8 cellular contexts compared by ENCODE assay signal in genomic region chr3:45929042-45929679, GRCh38. TPM values are rescaled to one million over a fixed set of nuclear protein-coding genes. Genes with fewer than 3 reads are reported as not detected.
A peak's percentile ranks its signal among the peaks of the same experiment; 100 is the strongest.
DNase-seq lines count a peak whose midpoint lies in the region; ATAC-seq and TF ChIP-seq lines count a peak whose summit lies in the region.

No MANE protein-coding gene starts in this region.

- no TSS peak for BruUV-seq in IMR-90 (replicated peaks; lab: Mats Ljungman, UMichigan)

- TF ChIP-seq POLR2A in IMR-90 (IDR thresholded peaks at IDR 0.05; ENCODE audit: low read depth, low read length): no peak

- in situ Hi-C loops in IMR-90 (cut with MboI; ENCODE audit: low sequenced_read_pairs): loop anchor here (5.0 to 10.0 kb wide), 2 partner anchors 417 to 894 kb away; no protein-coding TSS in a partner anchor

- H3K14ac ChIP-seq in IMR-90 (replicated peaks; ENCODE audit: low read depth, low read length): no peak overlapping the region
- H3K14ac ChIP-seq in mesenchymal stem cell (ENCODE audit: low read length in 2 of 2): no peak overlapping the region

- no peak overlapping the region for H2BK5ac ChIP-seq in IMR-90 (ENCODE audit: low read depth, low read length, poor library complexity, severe bottlenecking)
- no peak overlapping the region for H2BK5ac ChIP-seq in mesenchymal stem cell (ENCODE audit: low read depth, low read length, poor library complexity, severe bottlenecking)

- H2BK15ac ChIP-seq in IMR-90 (ENCODE audit: low read depth, low read length): no peak overlapping the region
- no peak overlapping the region for H2BK15ac ChIP-seq in mesenchymal stem cell (ENCODE audit: low read depth, poor library complexity, severe bottlenecking)

- peaks cover 4% of the 10 kb centered on the region; the same call in 1 of the 2 replicates for H4K20me1 ChIP-seq in IMR-90 (ENCODE audit: insufficient read depth, low read length)

- no peak overlapping the region for H4K91ac ChIP-seq in IMR-90 (ENCODE audit: insufficient read depth, low read depth, low read length)
- no peak overlapping the region for H4K91ac ChIP-seq in mesenchymal stem cell (ENCODE audit: low read length)

- H3K18ac ChIP-seq in IMR-90 (ENCODE audit: low read depth, low read length) (no peak overlapping the region), mesenchymal stem cell (ENCODE audit: low read depth in 1 of 2, low read length in 2 of 2) (no peak overlapping the region)

- no peak overlapping the region for H4K5ac ChIP-seq in IMR-90 (ENCODE audit: low read depth, low read length)

- WGBS in IMR-90 (ENCODE audit: extremely low coverage in 2 of 2, insufficient read length in 1 of 2), 2 experiments: no CpG with 5 or more reads among the region's 9 CpGs
- 67% methylated on average over 9 of the region's 9 CpGs for WGBS in mesenchymal stem cell

- H2AFZ ChIP-seq in IMR-90 (replicated peaks; ENCODE audit: low read length, poor library complexity) (peak overlapping the region; percentile 68), mesenchymal stem cell (ENCODE audit: low read depth, low read length) (no peak overlapping the region)

- peaks cover 8% of the 10 kb centered on the region for H3K4me1 ChIP-seq in IMR-90 (ENCODE audit: control insufficient read depth, insufficient read depth, low read length)
- H3K4me1 ChIP-seq in mesenchymal stem cell (ENCODE audit: control insufficient read depth, insufficient read depth, low read depth, low read length): no peaks in the 10 kb centered on the region

- peaks cover 29% of the 10 kb centered on the region for H3K36me3 ChIP-seq in IMR-90 (ENCODE audit: control insufficient read depth, insufficient read depth, low read length)
- peaks cover 30 to 75% of the 10 kb centered on the region in 2 experiments for H3K36me3 ChIP-seq in mesenchymal stem cell (ENCODE audit: control insufficient read depth in 1 of 2, insufficient read depth in 2 of 2, low read depth in 1 of 2, low read length in 2 of 2)

- ATAC-seq in IMR-90 (ENCODE audit: low read depth) (peak; percentile 93), HG02885 (IDR thresholded peaks at IDR 0.05; ENCODE audit: poor library complexity, unreplicated experiment) (no peak)

- CTCF ChIA-PET in IMR-90 (lab: Yijun Ruan, JAX): interaction anchor here (0.6 to 1.8 kb wide), 9 partner anchors 8 to 178 kb away, joined by 3 to 5 read pairs (median 3); partner anchors contain the start of gene LZTFL1

- H3K56ac ChIP-seq in IMR-90 (ENCODE audit: extremely low read depth, insufficient read depth, low read length): no peak overlapping the region

- H3K9me1 ChIP-seq in IMR-90 (ENCODE audit: insufficient read depth, low read length): peaks cover 10% of the 10 kb centered on the region

- H3K79me1 ChIP-seq in IMR-90 (ENCODE audit: low read depth in 1 of 2, low read length in 2 of 2) (no peaks in the 10 kb centered on the region; a peak in 1 of 4 replicates), mesenchymal stem cell (replicated peaks; ENCODE audit: low read length, poor library complexity, severe bottlenecking) (no peaks in the 10 kb centered on the region)

- H3K4me2 ChIP-seq in IMR-90 (ENCODE audit: low read depth, low read length): no peak overlapping the region
- H3K4me2 ChIP-seq in mesenchymal stem cell (ENCODE audit: low read length, poor library complexity, severe bottlenecking): no peak overlapping the region

- DNase-seq in GM10266 (ENCODE audit: extremely low spot score): peak; percentile 81
- peak; percentile 26 for DNase-seq in IMR-90
- peak; percentile 41 for DNase-seq in activated CD4-positive, CD25-positive, alpha-beta regulatory T cell treated with anti-CD3 and anti-CD28 coated beads, Interleukin-2, amount 50 U/mL, for 16 hours (ENCODE audit: low read depth, low spot score)
- peak; percentile 27 for DNase-seq in cerebellar cortex (ENCODE audit: low spot score)
- DNase-seq in mesenchymal stem cell: peak; percentile 52
- peak; percentile 43 for DNase-seq in stimulated activated CD8-positive, alpha-beta memory T cell treated with anti-CD3 and anti-CD28 coated beads, Interleukin-7, amount 100 ng/mL, for 24 hours (ENCODE audit: low read depth)
- DNase-seq in foreskin melanocyte: no peak

- no peak overlapping the region for H3K27ac ChIP-seq in IMR-90 (ENCODE audit: insufficient read depth, low read length)
- no peak overlapping the region for H3K27ac ChIP-seq in mesenchymal stem cell (ENCODE audit: low read length, poor library complexity, severe bottlenecking)

- no peak overlapping the region for H4K8ac ChIP-seq in IMR-90 (ENCODE audit: low read depth in 2 of 2, low read length in 2 of 2)
- no peak overlapping the region for H4K8ac ChIP-seq in mesenchymal stem cell (ENCODE audit: low read length)

- TF ChIP-seq CTCF in GM10266 (IDR thresholded peaks at IDR 0.05; ENCODE audit: control insufficient read depth, insufficient read depth, low read depth, missing control alignments) (peak; percentile 95), IMR-90 (conservative IDR thresholded peaks at IDR 0.05; ENCODE audit: low read depth, low read length) (peak; percentile 79)

- POLR2A ChIA-PET in IMR-90 (lab: Charles Lee; ENCODE audit: unreplicated experiment): interaction anchor here (0.6 kb wide), 1 partner anchor 168 kb away, joined by 3 read pairs; no protein-coding TSS in a partner anchor

- H3K4ac ChIP-seq in IMR-90 (ENCODE audit: low read depth, low read length) (0 out of 2 replicates have a peak overlapping the region, but pooled peaks have one; percentile 68), mesenchymal stem cell (ENCODE audit: low read depth in 1 of 2, low read length in 2 of 2) (no peak overlapping the region)

- H2BK120ac ChIP-seq in IMR-90 (ENCODE audit: low read depth, low read length) (no peak overlapping the region), mesenchymal stem cell (ENCODE audit: low read depth, low read length) (no peak overlapping the region)

- no peak overlapping the region for H2BK12ac ChIP-seq in mesenchymal stem cell (ENCODE audit: low read length in 2 of 2)

- H2AK5ac ChIP-seq in IMR-90 (ENCODE audit: low read depth, low read length) (peak overlapping the region; percentile 40; the same call in 1 of the 2 replicates), mesenchymal stem cell (ENCODE audit: low read length, severe bottlenecking) (no peak overlapping the region)

- no peak overlapping the region; the same call in 1 of the 2 replicates for H2BK20ac ChIP-seq in IMR-90 (ENCODE audit: low read depth, low read length)

- H3K9me3 ChIP-seq in IMR-90 (ENCODE audit: control insufficient read depth, insufficient read depth, low read length): no peaks in the 10 kb centered on the region
- no peaks in the 10 kb centered on the region for H3K9me3 ChIP-seq in mesenchymal stem cell (ENCODE audit: control insufficient read depth, low read length)

- H3K23ac ChIP-seq in IMR-90 (ENCODE audit: low read depth, low read length) (no peak overlapping the region), mesenchymal stem cell (ENCODE audit: low read length in 2 of 2) (no peak overlapping the region)

- H3K4me3 ChIP-seq in IMR-90 (ENCODE audit: insufficient read depth, low read depth, low read length) (no peak overlapping the region), mesenchymal stem cell (ENCODE audit: insufficient read depth in 1 of 2, low read depth in 1 of 2, low read length in 2 of 2) (no peak overlapping the region)

- peak; percentile 93 for TF ChIP-seq RAD21 in IMR-90 (IDR thresholded peaks at IDR 0.05; ENCODE audit: low read length)

- intact Hi-C loops in IMR-90 (cut with micrococcal nuclease): loop anchor here (1.0 kb wide), 3 partner anchors 168 to 892 kb away; no protein-coding TSS in a partner anchor

- H3K27me3 ChIP-seq in IMR-90 (ENCODE audit: control insufficient read depth, insufficient read depth, low read length) (no peaks in the 10 kb centered on the region), mesenchymal stem cell (ENCODE audit: control insufficient read depth in 1 of 2, insufficient read depth in 1 of 2, low read length in 2 of 2) (no peaks in the 10 kb centered on the region)

- H3K9ac ChIP-seq in IMR-90 (ENCODE audit: low read depth, low read length) (no peak overlapping the region), mesenchymal stem cell (ENCODE audit: low read length) (no peak overlapping the region)

- H2AK9ac ChIP-seq in IMR-90 (replicated peaks; ENCODE audit: low read depth, low read length, poor library complexity): peak overlapping the region; percentile 39

- dilution Hi-C loops in IMR-90 (cut with HindIII; ENCODE audit: low sequenced_read_pairs, unreplicated experiment): no loop called here

TF ChIP-seq in IMR-90, 13 proteins besides CTCF, POLR2A, EP300 and RAD21:
- TF ChIP-seq NFE2L2 (IDR thresholded peaks at IDR 0.05; ENCODE audit: low read depth, low read length) (no peak), SMC3 (IDR thresholded peaks at IDR 0.05; ENCODE audit: low read depth, low read length) (peak; percentile 94), CEBPB (IDR thresholded peaks at IDR 0.05; ENCODE audit: low read depth, low read length) (no peak)

RNA-seq across cellular contexts. Expression of gene CXCR6, which starts 14.1 kb away (rescaled TPM):
- total RNA-seq in IMR-90 (2012; rRNA removed): under 0.01 TPM in 1 of 2 replicates, not detected in the other
- polyA plus RNA-seq in IMR-90 (2012; rRNA removed): not detected in 2 replicates
- not detected in 2 replicates for polyA plus RNA-seq in IMR-90 (2012; cell fraction: cytosol; rRNA removed)
- polyA plus RNA-seq in IMR-90 (2012; cell fraction: nucleus; rRNA removed; ENCODE audit: low replicate concordance): not detected in 2 replicates
- polyA plus RNA-seq in mesenchymal stem cell (2013, experiment 1 of 2): not detected
- not detected for polyA plus RNA-seq in mesenchymal stem cell (2013, experiment 2 of 2)

RNA-seq across cellular contexts. Expression of gene CCR9, which starts 42.8 kb away (rescaled TPM):
- not detected in 2 replicates for total RNA-seq in IMR-90 (2012; rRNA removed)
- not detected in 2 replicates for polyA plus RNA-seq in IMR-90 (2012; rRNA removed)
- not detected in 2 replicates for polyA plus RNA-seq in IMR-90 (2012; cell fraction: cytosol; rRNA removed)
- polyA plus RNA-seq in IMR-90 (2012; cell fraction: nucleus; rRNA removed; ENCODE audit: low replicate concordance): not detected in 2 replicates
- not detected for polyA plus RNA-seq in mesenchymal stem cell (2013, experiment 1 of 2)
- not detected for polyA plus RNA-seq in mesenchymal stem cell (2013, experiment 2 of 2)
